In genomic region chr3:172155880-172156279, GRCh38 we compare ENCODE assay signal across 15 cellular contexts.
DNase-seq lines count a peak whose midpoint lies in the region; ATAC-seq and TF ChIP-seq lines count a peak whose summit lies in the region.
"Had no signal": no experiment of that assay in that cellular context is flagged by ENCODE, and none has a peak within 500 bp of the region (broad histone marks: within the 10 kb centered on the region; RNA-seq: fewer than 3 reads in every experiment).

No MANE protein-coding gene starts in this region.

- intact Hi-C loops in Calu3 (cut with micrococcal nuclease; ENCODE audit: unreplicated experiment) = no loop called here
- intact Hi-C loops in psoas muscle (cut with DNase I) = loop anchor here in 1 of 2 donors (5.0 kb wide), 1 partner anchor 46 kb away; no protein-coding TSS in a partner anchor

- peak overlapping the region; percentile 56 for H3K4me3 Mint-ChIP-seq in Calu3 (ENCODE audit: low read depth, unreplicated experiment)

- peak overlapping the region; percentile 99 for H3K27ac Mint-ChIP-seq in Calu3 (ENCODE audit: unreplicated experiment)

- WGBS in psoas muscle, 3 donors = 89 to 91% (median 89%) methylated on average over 3 of the region's 3 CpGs

- BruUV-seq in Calu3 (replicated peaks; lab: Mats Ljungman, UMichigan) = TSS peak; percentile 65

- ATAC-seq in psoas muscle = no peak
- ATAC-seq: activated CD4-positive, CD25-positive, alpha-beta regulatory T cell treated with anti-CD3 and anti-CD28 coated beads, Interleukin-2, amount 50 U/mL, for 24 hours; left colon had no signal

- no peaks in the 10 kb centered on the region for H3K36me3 ChIP-seq in SK-N-MC (ENCODE audit: insufficient read depth, low read length)
- H3K36me3 ChIP-seq in iPS-20b (ENCODE audit: insufficient read depth, low read depth, low read length) = no peaks in the 10 kb centered on the region
- H3K36me3 ChIP-seq in psoas muscle (ENCODE audit: insufficient read depth in 1 of 2, low read depth in 1 of 2) = no peaks in the 10 kb centered on the region
- H3K36me3 ChIP-seq in Peyer's patch = no peaks in the 10 kb centered on the region

- peaks cover 71% of the 10 kb centered on the region for H3K4me1 ChIP-seq in iPS-20b (ENCODE audit: insufficient read depth, low read length)
- H3K4me1 ChIP-seq in psoas muscle = peaks cover 84% of the 10 kb centered on the region
- peaks cover 0 to 27% (median 0%) of the 10 kb centered on the region in 4 donors for H3K4me1 ChIP-seq in Peyer's patch

- peak overlapping the region; percentile 17; the same call in 1 of the 2 replicates for H3K4me3 ChIP-seq in SK-N-MC
- H3K4me3 ChIP-seq in iPS-20b (ENCODE audit: low read length) = peak overlapping the region; percentile 43; the same call in 1 of the 2 replicates
- no peak overlapping the region for H3K4me3 ChIP-seq in psoas muscle
- H3K4me3 ChIP-seq in Peyer's patch = no peak overlapping the region
- H3K4me3 ChIP-seq: dorsolateral prefrontal cortex had no signal

- no peaks in the 10 kb centered on the region for H3K27me3 ChIP-seq in iPS-20b (ENCODE audit: insufficient read depth, low read length)
- no peaks in the 10 kb centered on the region for H3K27me3 ChIP-seq in psoas muscle (ENCODE audit: insufficient read depth in 3 of 3, low read length in 2 of 3)
- H3K27me3 ChIP-seq in Peyer's patch = no peaks in the 10 kb centered on the region
- H3K27me3 ChIP-seq: dorsolateral prefrontal cortex had no signal

- CTCF ChIA-PET in Calu3 (lab: Charles Lee) = interaction anchor here (1.2 kb wide), 1 partner anchor 15 kb away, joined by 5 read pairs; no protein-coding TSS in a partner anchor

- H3K27ac ChIP-seq in SK-N-MC = peak overlapping the region; percentile 76
- H3K27ac ChIP-seq in iPS-20b (ENCODE audit: low read length) = peak overlapping the region; percentile 53
- H3K27ac ChIP-seq in psoas muscle = peak overlapping the region; percentile 91
- no peak overlapping the region for H3K27ac ChIP-seq in Peyer's patch
- H3K27ac ChIP-seq: dorsolateral prefrontal cortex had no signal

- H3K9me3 ChIP-seq in SK-N-MC (ENCODE audit: low read depth, low read length) = no peaks in the 10 kb centered on the region
- H3K9me3 ChIP-seq in iPS-20b (ENCODE audit: insufficient read depth, low read depth, low read length) = no peaks in the 10 kb centered on the region
- H3K9me3 ChIP-seq in psoas muscle = no peaks in the 10 kb centered on the region
- no peaks in the 10 kb centered on the region for H3K9me3 ChIP-seq in Peyer's patch

- no peaks in the 10 kb centered on the region for H3K27me3 Mint-ChIP-seq in Calu3 (ENCODE audit: unreplicated experiment)

- H3K36me3 Mint-ChIP-seq in Calu3 (ENCODE audit: insufficient read depth, unreplicated experiment) = peaks cover 93% of the 10 kb centered on the region

- H3K9ac ChIP-seq in SK-N-MC (ENCODE audit: insufficient read length) = peak overlapping the region; percentile 7
- peak overlapping the region; percentile 54; the same call in 1 of the 2 replicates for H3K9ac ChIP-seq in iPS-20b (ENCODE audit: low read depth, low read length)

- TF ChIP-seq CTCF in Calu3 (IDR thresholded peaks at IDR 0.05; ENCODE audit: unreplicated experiment) (no peak), psoas muscle (IDR thresholded peaks at IDR 0.05) (no peak), Peyer's patch (IDR thresholded peaks at IDR 0.05) (no peak)

- DNase-seq in Calu3 = no peak
- DNase-seq in SK-N-MC (ENCODE audit: low read depth, low spot score) = no peak
- DNase-seq in psoas muscle = no peak
- DNase-seq in Peyer's patch = no peak
- DNase-seq in hepatic stellate cell (ENCODE audit: low spot score) = no peak
- no peak for DNase-seq in effector CD4-positive, alpha-beta T cell
- no peak for DNase-seq in NCI-H446 (lab: John Stamatoyannopoulos, UW)
- DNase-seq: amniotic stem cell; DMS153; foreskin melanocyte; left colon; stimulated activated CD8-positive, alpha-beta memory T cell treated with anti-CD3 and anti-CD28 coated beads, Interleukin-4, amount 100 ng/mL, for 48 hours had no signal

- peaks cover 100% of the 10 kb centered on the region for H3K4me1 Mint-ChIP-seq in Calu3 (ENCODE audit: low read depth, unreplicated experiment)

- peaks cover 3% of the 10 kb centered on the region for H3K9me3 Mint-ChIP-seq in Calu3 (ENCODE audit: low read depth, unreplicated experiment)

- TF ChIP-seq POLR2A in Peyer's patch (IDR thresholded peaks at IDR 0.05) = no peak

Comparison
In these comparisons a context has a peak if more than half of its experiments do, and no peak if none do; other contexts are left out.
1. H3K27ac ChIP-seq: peak in SK-N-MC (single experiment), iPS-20b (single experiment) and psoas muscle (single experiment); none in Peyer's patch (0 of 4).
2. H3K4me3 ChIP-seq: peak in SK-N-MC (single experiment) and iPS-20b (single experiment); none in psoas muscle (single experiment) and Peyer's patch (0 of 4).